ENCODE assay signal across 28 cellular contexts in the genomic region with DNA sequence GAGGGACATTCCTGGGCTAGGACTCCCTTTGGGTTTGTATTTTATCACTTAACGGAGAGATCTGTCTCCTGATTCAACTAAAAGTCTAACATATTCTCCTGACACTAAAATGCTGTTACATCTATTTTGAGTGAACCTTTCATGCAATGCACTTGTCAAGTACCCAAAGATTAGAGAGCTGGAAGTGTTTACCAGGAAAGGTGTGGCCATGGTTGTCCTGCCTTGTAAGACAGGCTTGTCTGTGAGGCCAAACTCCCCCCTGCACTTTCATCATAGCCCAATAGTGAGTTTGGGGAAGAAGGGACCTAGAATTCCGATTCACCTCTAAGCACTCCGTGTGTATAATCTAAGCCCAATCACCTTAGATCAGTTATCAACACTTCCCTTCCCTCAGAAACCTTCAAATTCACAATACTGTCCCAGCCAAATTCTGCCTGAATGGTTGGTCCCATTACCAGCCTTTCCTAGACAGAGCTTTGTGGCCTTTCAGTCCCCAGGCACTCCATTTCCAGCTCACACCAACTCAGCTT.
"Had no signal": no experiment of that assay in that cellular context is flagged by ENCODE, and none has a peak within 500 bp of the region (broad histone marks: within the 10 kb centered on the region; RNA-seq: fewer than 3 reads in every experiment).

No MANE protein-coding gene starts in this region.

- H3K4me1 Mint-ChIP-seq: activated CD4-positive, alpha-beta T cell treated with anti-CD3 and anti-CD28 coated beads, Interleukin-2, amount 10 ng/mL, durations not matched to agents 7 days and 5 days; activated naive CD8-positive, alpha-beta T cell treated with anti-CD3 and anti-CD28 coated beads, Interleukin-2, amount 10 ng/mL, durations not matched to agents 7 days and 5 days had no signal

- H3K4me3 ChIP-seq: ascending aorta, cardiac muscle cell, SJSA1 had no signal

- H3K4me1 ChIP-seq: ascending aorta, SJSA1 had no signal

- H3K9me3 ChIP-seq: ascending aorta had no signal

- H3K27me3 ChIP-seq: ascending aorta, cardiac muscle cell, SJSA1 had no signal

- H3K27ac ChIP-seq: ascending aorta, cardiac muscle cell, SJSA1 had no signal

- H3K4me3 Mint-ChIP-seq: activated CD4-positive, alpha-beta T cell treated with anti-CD3 and anti-CD28 coated beads for 36 hours; activated CD4-positive, alpha-beta T cell treated with anti-CD3 and anti-CD28 coated beads, Interleukin-2, amount 10 ng/mL, durations not matched to agents 7 days and 5 days; activated CD8-positive, alpha-beta T cell treated with anti-CD3 and anti-CD28 coated beads, Interleukin-2, amount 10 ng/mL, durations not matched to agents 7 days and 5 days; activated naive CD4-positive, alpha-beta T cell treated with anti-CD3 and anti-CD28 coated beads, Interleukin-2, amount 50 U/mL, for 24 hours; activated naive CD8-positive, alpha-beta T cell treated with anti-CD3 and anti-CD28 coated beads, Interleukin-2, amount 10 ng/mL, durations not matched to agents 7 days and 5 days; activated T-cell treated with anti-CD3 and anti-CD28 coated beads, Interleukin-2, amount 50 U/mL, for 24 hours; T-helper 1 cell treated with Interleukin-12 subunit alpha and Interleukin-12 subunit beta and Interleukin-4 antibody, amounts not matched to agents 30 μg/mL and 1 μg/mL, for 36 hours; T-helper 2 cell treated with Interferon-gamma antibody and Interleukin-4, amounts not matched to agents 5 μg/mL and 100 μg/mL, for 36 hours had no signal

- DNase-seq: activated CD4-positive, alpha-beta T cell treated with anti-CD3 and anti-CD28 coated beads for 36 hours; activated CD4-positive, alpha-beta T cell treated with anti-CD3 and anti-CD28 coated beads, Interleukin-2, amount 10 ng/mL, durations not matched to agents 7 days and 5 days; activated CD4-positive, alpha-beta T cell treated with anti-CD3 and anti-CD28 coated beads, Interleukin-2, amount 50 U/mL, for 48 hours; activated CD8-positive, alpha-beta T cell treated with anti-CD3 and anti-CD28 coated beads, Interleukin-2, amount 10 ng/mL, durations not matched to agents 7 days and 5 days; activated gamma-delta T cell; activated naive CD4-positive, alpha-beta T cell treated with Interleukin-2 at 50 U/mL for 16 hours; activated naive CD8-positive, alpha-beta T cell treated with anti-CD3 and anti-CD28 coated beads, Interleukin-2, amount 10 ng/mL, durations not matched to agents 7 days and 5 days; activated T-cell treated with anti-CD3 and anti-CD28 coated beads, Interleukin-2, amount 50 U/mL, for 24 hours; amygdala; NCI-H1105; NCI-H1417 treated with DMSO at 0.1 percent for 48 hours; NCI-H187 treated with DMSO at 0.1 percent for 48 hours; NCI-H2081; NCI-H226; NCI-H446 treated with DMSO at 0.1 percent for 48 hours; NCI-H526; NCI-H748 treated with DMSO at 0.1 percent for 48 hours; NK-92 treated with Interleukin-12 subunit alpha and Interleukin-12 subunit beta, amount 100 ng/mL, for 24 hours; SHP77 treated with DMSO at 0.1 percent for 48 hours; SK-N-SH had no signal

- H3K4me2 ChIP-seq: SK-N-SH had no signal

- ATAC-seq: activated CD4-positive, alpha-beta T cell treated with anti-CD3 and anti-CD28 coated beads for 36 hours; activated CD8-positive, alpha-beta T cell treated with anti-CD3 and anti-CD28 coated beads, Interleukin-2, amount 10 ng/mL, durations not matched to agents 7 days and 5 days; Panc1 had no signal

- H3K9ac ChIP-seq: SK-N-SH had no signal

- H3K27ac Mint-ChIP-seq: activated CD4-positive, alpha-beta T cell treated with anti-CD3 and anti-CD28 coated beads for 36 hours; activated CD4-positive, alpha-beta T cell treated with anti-CD3 and anti-CD28 coated beads, Interleukin-2, amount 10 ng/mL, durations not matched to agents 7 days and 5 days; activated CD8-positive, alpha-beta T cell treated with anti-CD3 and anti-CD28 coated beads, Interleukin-2, amount 10 ng/mL, durations not matched to agents 7 days and 5 days; activated naive CD8-positive, alpha-beta T cell treated with anti-CD3 and anti-CD28 coated beads, Interleukin-2, amount 10 ng/mL, durations not matched to agents 7 days and 5 days; activated T-cell treated with anti-CD3 and anti-CD28 coated beads, Interleukin-2, amount 50 U/mL, for 24 hours; activated T-helper 2 cell treated with anti-CD3 and anti-CD28 coated beads, Interferon-gamma antibody, Interleukin-2, Interleukin-4, amounts not matched to agents 10 μg/mL and 5 μg/mL and 100 μg/mL, durations not matched to agents 14 hours and 24 hours and 36 hours; T-helper 1 cell treated with Interleukin-12 subunit alpha and Interleukin-12 subunit beta and Interleukin-4 antibody, amounts not matched to agents 30 μg/mL and 1 μg/mL, for 36 hours; T-helper 2 cell treated with Interferon-gamma antibody and Interleukin-4, amounts not matched to agents 5 μg/mL and 100 μg/mL, for 36 hours had no signal

- H3K36me3 ChIP-seq: ascending aorta, cardiac muscle cell, SJSA1 had no signal
